8 cellular contexts compared by ENCODE assay signal in the genomic region with DNA sequence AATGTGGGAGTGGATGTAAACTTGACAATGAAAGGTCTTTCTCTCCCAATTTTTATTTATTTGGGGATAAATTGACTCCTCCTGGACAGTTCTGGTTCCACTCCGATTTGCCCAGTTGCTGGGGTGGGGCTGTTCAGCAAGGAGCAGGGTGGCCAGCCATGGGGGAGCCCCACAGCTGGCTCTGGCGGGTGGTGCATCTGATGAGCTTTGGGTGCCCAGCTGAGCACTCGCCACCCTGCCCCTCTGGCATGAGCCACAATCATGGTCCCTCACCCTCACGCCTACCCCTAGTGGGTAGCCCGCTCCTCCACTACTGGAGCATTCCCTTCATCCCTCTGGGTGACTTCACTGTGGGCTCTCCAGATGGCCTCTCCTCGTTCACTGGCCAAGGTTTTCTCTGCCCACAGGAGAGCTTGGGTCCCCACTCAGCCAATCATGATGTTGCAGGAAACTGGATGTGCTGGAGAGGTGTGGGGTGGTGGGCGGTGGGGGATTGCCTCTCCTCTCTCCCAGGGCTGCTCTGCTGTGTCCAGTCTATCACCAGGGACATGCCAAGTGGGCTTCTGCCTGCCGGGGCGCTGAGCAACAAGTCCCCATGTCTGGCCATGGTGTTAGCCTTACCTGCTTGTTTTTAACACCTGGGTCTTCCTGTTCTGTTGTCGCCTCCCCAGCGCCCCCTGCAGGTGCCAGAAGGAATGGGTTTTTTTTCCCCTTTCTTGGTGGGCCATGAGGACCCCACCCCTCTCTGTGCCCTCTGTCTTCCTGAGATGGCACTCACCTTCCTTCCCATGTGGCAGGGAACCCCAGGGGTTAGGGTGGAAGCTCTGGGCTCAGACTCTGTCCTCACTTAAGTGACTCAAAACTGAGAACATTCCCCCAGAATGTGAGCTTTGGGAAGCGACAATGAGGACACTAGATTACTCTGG. TPM values are rescaled to one million over a fixed set of nuclear protein-coding genes. Genes with fewer than 3 reads are reported as not detected.
A peak's percentile ranks its signal among the peaks of the same experiment; 100 is the strongest.
DNase-seq lines count a peak whose midpoint lies in the region; ATAC-seq and TF ChIP-seq lines count a peak whose summit lies in the region.

No MANE protein-coding gene starts in this region.

- H2AFZ ChIP-seq in H9 (ENCODE audit: low read length) = no peak overlapping the region

- peaks cover 15% of the 10 kb centered on the region for H3K27me3 Mint-ChIP-seq in H9 (ENCODE audit: low read depth)
- H3K27me3 Mint-ChIP-seq in activated T-helper 17 cell treated with anti-CD3 and anti-CD28 coated beads, Interleukin-2, amount 50 U/mL, for 72 hours = peaks cover 17% of the 10 kb centered on the region

- H2BK15ac ChIP-seq in H9 (ENCODE audit: low read depth, low read length) = no peak overlapping the region

- H3K27ac Mint-ChIP-seq in H9 = peak overlapping the region in 1 of 3 experiments; percentile 42; a peak in 2 of 7 replicates
- no peak overlapping the region for H3K27ac Mint-ChIP-seq in activated T-helper 17 cell treated with anti-CD3 and anti-CD28 coated beads, Interleukin-2, amount 50 U/mL, for 72 hours

- no peak overlapping the region for H3K9ac ChIP-seq in H9 (ENCODE audit: extremely low read depth, insufficient read length, low read length)

- no peaks in the 10 kb centered on the region for H4K20me1 ChIP-seq in H9 (ENCODE audit: control insufficient read depth, insufficient read depth, insufficient read length)

- no peak overlapping the region for H2BK5ac ChIP-seq in H9 (ENCODE audit: insufficient read length, low read length)

- H4K91ac ChIP-seq in H9 (ENCODE audit: insufficient read length, low read depth, low read length) = no peak overlapping the region

- no CpG with 5 or more reads among the region's 12 CpGs for WGBS in H9 (ENCODE audit: extremely low coverage, insufficient read length, low lambda C conversion rate)
- WGBS in prostate gland = 70% methylated on average over 12 of the region's 12 CpGs

- no peak overlapping the region for H2BK120ac ChIP-seq in H9 (ENCODE audit: low read depth, low read length, poor library complexity, severe bottlenecking)

- POLR2A ChIA-PET in AG04449 (lab: Yijun Ruan, JAX) = no interaction called here

- H3K9me3 Mint-ChIP-seq in H9 = no peaks in the 10 kb centered on the region
- H3K9me3 Mint-ChIP-seq in activated T-helper 17 cell treated with anti-CD3 and anti-CD28 coated beads, Interleukin-2, amount 50 U/mL, for 72 hours = no peaks in the 10 kb centered on the region

- TF ChIP-seq CTCF in AG04449 (IDR thresholded peaks at IDR 0.05; ENCODE audit: insufficient read depth, low read length, missing control alignments) = peak; percentile 47
- TF ChIP-seq CTCF in H9 (conservative IDR thresholded peaks at IDR 0.05) = peak; percentile 93
- peak; percentile 45 to 48 for TF ChIP-seq CTCF in left lung (IDR thresholded peaks at IDR 0.05)
- peak in 1 of 4 experiments; percentile 18 for TF ChIP-seq CTCF in prostate gland (IDR thresholded peaks at IDR 0.05)

- TF ChIP-seq POLR2A in prostate gland (IDR thresholded peaks at IDR 0.05) = no peak

- peaks cover 8% of the 10 kb centered on the region for H3K23me2 ChIP-seq in H9 (ENCODE audit: insufficient read length, low read depth, low read length, poor library complexity, severe bottlenecking)

- H3K4me3 Mint-ChIP-seq in H9 = no peak overlapping the region
- H3K4me3 Mint-ChIP-seq in activated T-helper 17 cell treated with anti-CD3 and anti-CD28 coated beads, Interleukin-2, amount 50 U/mL, for 72 hours = no peak overlapping the region

- H3K56ac ChIP-seq in H9 (ENCODE audit: insufficient read length, low read depth, low read length) = no peak overlapping the region

- intact Hi-C loops in left lung (cut with DNase I) (no loop called here), prostate gland (cut with DNase I) (loop anchor here (5.0 kb wide), 1 partner anchor 105 kb away; a partner anchor contains a TSS)

- no peak overlapping the region for H3K4ac ChIP-seq in H9 (ENCODE audit: low read depth, low read length)

- H3K23ac ChIP-seq in H9 (ENCODE audit: insufficient read length, low read depth, low read length) = no peak overlapping the region

- H3K4me1 Mint-ChIP-seq in H9 = peaks cover 18 to 31% of the 10 kb centered on the region in 2 experiments
- peaks cover 5% of the 10 kb centered on the region for H3K4me1 Mint-ChIP-seq in activated T-helper 17 cell treated with anti-CD3 and anti-CD28 coated beads, Interleukin-2, amount 50 U/mL, for 72 hours

- CTCF ChIA-PET in AG04449 (lab: Yijun Ruan, JAX) = interaction anchor here (0.7 to 2.9 kb wide), 16 partner anchors 8 to 218 kb away, joined by 3 to 17 read pairs (median 4); no protein-coding TSS in a partner anchor

- ATAC-seq in left lung = no peak
- ATAC-seq in activated T-helper 17 cell treated with anti-CD3 and anti-CD28 coated beads, Interleukin-2, amount 50 U/mL, for 72 hours (replicated peaks) = no peak
- ATAC-seq in HG02884 (IDR thresholded peaks at IDR 0.05; ENCODE audit: unreplicated experiment) = no peak
- ATAC-seq in GM18909 (IDR thresholded peaks at IDR 0.05; ENCODE audit: poor library complexity, unreplicated experiment) = no peak

- H3K79me1 ChIP-seq in H9 (ENCODE audit: insufficient read depth, low read depth, low read length, poor library complexity, severe bottlenecking) = no peaks in the 10 kb centered on the region

- H3K9me3 ChIP-seq in H9 (ENCODE audit: control insufficient read depth, low read depth, low read length) = no peaks in the 10 kb centered on the region
- no peaks in the 10 kb centered on the region for H3K9me3 ChIP-seq in left lung
- no peaks in the 10 kb centered on the region for H3K9me3 ChIP-seq in prostate gland

- H3K79me2 ChIP-seq in H9 (ENCODE audit: insufficient read depth, low read length) = no peaks in the 10 kb centered on the region

- H3K4me3 ChIP-seq in AG04449 (ENCODE audit: low read depth, low read length) (no peak overlapping the region), left lung (no peak overlapping the region), prostate gland (no peak overlapping the region)

- no peak overlapping the region for H2BK12ac ChIP-seq in H9 (ENCODE audit: insufficient read length, low read depth, low read length)

- H3K27me3 ChIP-seq in H9 (ENCODE audit: insufficient read depth, low read length) (no peaks in the 10 kb centered on the region), left lung (peaks cover 0 to 34% of the 10 kb centered on the region in 2 donors), prostate gland (replicated peaks; ENCODE audit: insufficient read depth) (no peaks in the 10 kb centered on the region)

- H3K36me3 Mint-ChIP-seq in H9 (ENCODE audit: insufficient read depth in 1 of 3, low read depth in 3 of 3) = no peaks in the 10 kb centered on the region
- no peaks in the 10 kb centered on the region for H3K36me3 Mint-ChIP-seq in activated T-helper 17 cell treated with anti-CD3 and anti-CD28 coated beads, Interleukin-2, amount 50 U/mL, for 72 hours (ENCODE audit: low read depth)

- no peak overlapping the region for H3T11ph ChIP-seq in H9 (ENCODE audit: low read length)

- no peak overlapping the region for H4K5ac ChIP-seq in H9 (ENCODE audit: insufficient read length, low read depth, low read length)

- H3K36me3 ChIP-seq in left lung (no peaks in the 10 kb centered on the region), prostate gland (no peaks in the 10 kb centered on the region)

- no peak overlapping the region for H2AK5ac ChIP-seq in H9 (ENCODE audit: insufficient read length, low read length)

- H3K14ac ChIP-seq in H9 (ENCODE audit: insufficient read depth, low read length) = no peak overlapping the region

- H3K4me1 ChIP-seq in H9 (ENCODE audit: insufficient read depth, low read length) (no peaks in the 10 kb centered on the region), left lung (peaks cover 7 to 21% of the 10 kb centered on the region in 2 donors), prostate gland (replicated peaks) (peaks cover 7% of the 10 kb centered on the region)

- H3K27ac ChIP-seq in H9 (ENCODE audit: insufficient read length, low read depth, low read length) (no peak overlapping the region), left lung (no peak overlapping the region), prostate gland (no peak overlapping the region)

- no peak overlapping the region for H2BK20ac ChIP-seq in H9 (ENCODE audit: low read depth, low read length, poor library complexity, severe bottlenecking)

- no peak overlapping the region for H3K4me2 ChIP-seq in H9 (ENCODE audit: insufficient read depth, insufficient read length, low read length)

- no peak overlapping the region for H4K8ac ChIP-seq in H9 (replicated peaks; ENCODE audit: insufficient read length, low read depth, low read length)

- no peak overlapping the region for H3K18ac ChIP-seq in H9 (ENCODE audit: insufficient read length, low read depth, low read length)

- no peak for DNase-seq in AG04449 (ENCODE audit: low read depth, low spot score)
- peak; percentile 84 for DNase-seq in H9
- DNase-seq in activated T-cell treated with anti-CD3 and anti-CD28 coated beads, Interleukin-2, amount 50 U/mL, for 48 hours = peak; percentile 38 to 40
- no peak for DNase-seq in left lung
- no peak for DNase-seq in prostate gland (ENCODE audit: low spot score)

RNA-seq across cellular contexts. Expression of a gene that starts 3.4 kb away (rescaled TPM):
- total RNA-seq in H9 (2021) (0.59 and 0.75 TPM in 2 replicates), left lung (1 to 10 TPM; 1.2 to 1.5 TPM), prostate gland (1 to 10 TPM in 1 of 2 donors, under 1 TPM in 1; 0.46 to 6.5 TPM)
- under 1 TPM; 0.04 to 0.16 TPM for total RNA-seq in activated T-helper 17 cell treated with anti-CD3 and anti-CD28 coated beads, Interleukin-2, amount 50 U/mL, for 72 hours

RNA-seq across cellular contexts. Expression of a gene that starts 42.6 kb away (rescaled TPM):
- total RNA-seq in H9 (2021) = 2.6 and 2.9 TPM in 2 replicates
- 1 to 10 TPM; 2.5 to 2.9 TPM for total RNA-seq in left lung
- 1 to 10 TPM; 2.8 to 4.5 TPM for total RNA-seq in prostate gland
- total RNA-seq in activated T-helper 17 cell treated with anti-CD3 and anti-CD28 coated beads, Interleukin-2, amount 50 U/mL, for 72 hours = under 1 TPM in 1 of 2 donors, not detected in 1; 0.19 TPM

Comparison
In these comparisons a context has a peak if more than half of its experiments do, and no peak if none do; other contexts are left out.
1. DNase-seq: peak in H9 (single experiment) and activated T-cell treated with anti-CD3 and anti-CD28 coated beads, Interleukin-2, amount 50 U/mL, for 48 hours (2 of 2); none in AG04449 (single experiment), left lung (0 of 2) and prostate gland (single experiment).